Comparison of ENCODE assay signal across 10 cellular contexts in the genomic region with DNA sequence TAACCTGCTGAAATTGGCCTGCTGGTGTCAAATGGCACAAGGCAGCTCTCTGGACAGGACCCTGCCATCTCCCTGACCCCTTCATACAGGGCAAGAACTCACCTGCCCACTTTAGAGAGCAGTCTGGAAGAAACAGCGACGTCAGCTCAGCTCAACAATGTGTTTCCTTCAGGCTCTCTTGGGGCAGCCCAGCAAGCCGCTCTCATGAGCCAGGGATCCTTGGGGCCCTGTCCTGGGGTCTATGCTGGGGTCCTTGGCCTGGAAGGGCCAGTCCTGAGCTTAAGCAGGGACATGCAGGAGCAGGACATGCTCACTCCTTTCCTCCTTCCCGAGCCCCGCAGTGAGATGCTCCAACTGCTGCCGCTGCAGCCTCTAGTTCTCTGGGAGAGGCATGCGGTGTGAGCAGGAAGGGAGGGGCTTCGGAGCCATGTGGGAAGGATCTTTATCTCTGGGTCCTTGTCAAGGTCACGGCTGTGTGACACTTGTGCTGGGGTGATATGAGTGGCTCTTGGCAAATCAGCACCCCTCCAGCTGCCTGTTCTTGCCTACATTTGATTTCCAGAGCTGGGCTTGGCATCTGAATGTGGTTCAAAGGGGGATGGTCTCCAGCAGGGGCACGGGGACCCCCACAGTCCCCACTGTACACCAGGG. TPM values are rescaled to one million over a fixed set of nuclear protein-coding genes. Genes with fewer than 3 reads are reported as not detected.
DNase-seq lines count a peak whose midpoint lies in the region; ATAC-seq and TF ChIP-seq lines count a peak whose summit lies in the region.
"Had no signal": no experiment of that assay in that cellular context is flagged by ENCODE, and none has a peak within 500 bp of the region (broad histone marks: within the 10 kb centered on the region; RNA-seq: fewer than 3 reads in every experiment).

No MANE protein-coding gene starts in this region.

- H3K9me3 ChIP-seq in AG04450 (ENCODE audit: control insufficient read depth, insufficient read depth, low read length) (no peaks in the 10 kb centered on the region; the same call in 1 of the 2 replicates), SJSA1 (replicated peaks) (no peaks in the 10 kb centered on the region), parathyroid adenoma (ENCODE audit: control insufficient read depth, low read length) (no peaks in the 10 kb centered on the region), MM.1S (replicated peaks; ENCODE audit: insufficient read depth, low read length) (no peaks in the 10 kb centered on the region)

- TF ChIP-seq CTCF in AG04450 (IDR thresholded peaks at IDR 0.05; ENCODE audit: low read depth, low read length) (no peak), fibroblast of villous mesenchyme (IDR thresholded peaks at IDR 0.05; ENCODE audit: insufficient read depth, low read depth, low read length) (no peak), parathyroid adenoma (IDR thresholded peaks at IDR 0.05) (no peak), MM.1S (IDR thresholded peaks at IDR 0.05; ENCODE audit: low read length) (no peak)

- H3K4me1 ChIP-seq in SJSA1 (replicated peaks), result peaks cover 68% of the 10 kb centered on the region
- peaks cover 38% of the 10 kb centered on the region for H3K4me1 ChIP-seq in parathyroid adenoma
- H3K4me1 ChIP-seq in MM.1S (ENCODE audit: low read length), result no peaks in the 10 kb centered on the region

- H3K9ac ChIP-seq in parathyroid adenoma (no peak overlapping the region), MM.1S (ENCODE audit: low read length) (no peak overlapping the region)

- H3K36me3 ChIP-seq in SJSA1 (no peaks in the 10 kb centered on the region), parathyroid adenoma (ENCODE audit: control insufficient read depth, insufficient read depth, low read length) (no peaks in the 10 kb centered on the region), MM.1S (replicated peaks; ENCODE audit: insufficient read depth, low read length) (no peaks in the 10 kb centered on the region)

- H3F3A ChIP-seq in MM.1S (ENCODE audit: insufficient read depth, low read length), result no peaks in the 10 kb centered on the region

- H4K20me1 ChIP-seq in MM.1S (ENCODE audit: insufficient read depth, low read length), result no peaks in the 10 kb centered on the region

- H3K27ac ChIP-seq in AG04450 (ENCODE audit: low read depth, low read length) (no peak overlapping the region), SJSA1 (peak overlapping the region; percentile 22), parathyroid adenoma (peak overlapping the region; percentile 97), MM.1S (ENCODE audit: low read length) (no peak overlapping the region)

- DNase-seq in AG04450 (ENCODE audit: low read depth, low spot score), result no peak
- DNase-seq in SJSA1 (ENCODE audit: low read depth in 1 of 2, low spot score in 2 of 2), result peak in 1 of 2 experiments; percentile 62
- DNase-seq in fibroblast of villous mesenchyme (ENCODE audit: low read depth), result no peak
- DNase-seq in MM.1S, result no peak
- DNase-seq in cerebellum (ENCODE audit: low spot score), result no peak
- DNase-seq: NCI-H1694, T-helper 1 cell had no signal

- ATAC-seq in GM18858 (IDR thresholded peaks at IDR 0.05; ENCODE audit: unreplicated experiment) (no peak), HG02885 (IDR thresholded peaks at IDR 0.05; ENCODE audit: poor library complexity, unreplicated experiment) (no peak)

- H3K9me2 ChIP-seq in MM.1S (replicated peaks; ENCODE audit: insufficient read depth, low read length), result no peaks in the 10 kb centered on the region

- peak overlapping the region; percentile 3; the same call in 1 of the 2 replicates for H3K4me3 ChIP-seq in AG04450 (ENCODE audit: low read depth, low read length)
- H3K4me3 ChIP-seq in SJSA1, result no peak overlapping the region
- peak overlapping the region; percentile 35 for H3K4me3 ChIP-seq in fibroblast of villous mesenchyme (ENCODE audit: low read depth, low read length)
- H3K4me3 ChIP-seq in parathyroid adenoma (ENCODE audit: low read depth, low read length), result peak overlapping the region; percentile 70
- no peak overlapping the region for H3K4me3 ChIP-seq in MM.1S (ENCODE audit: low read length)

- H2AFZ ChIP-seq in parathyroid adenoma (peak overlapping the region; percentile 68), MM.1S (ENCODE audit: low read length) (no peak overlapping the region)

- H3K4me2 ChIP-seq in parathyroid adenoma (ENCODE audit: low read length) (peak overlapping the region; percentile 60), MM.1S (ENCODE audit: low read depth, low read length) (no peak overlapping the region)

- CTCF ChIA-PET in AG04450 (lab: Charles Lee), result interaction anchor here (1.1 to 4.8 kb wide), 6 partner anchors 17 to 364 kb away, joined by 3 to 42 read pairs (median 6); no protein-coding TSS in a partner anchor

- POLR2A ChIA-PET in AG04450 (lab: Yijun Ruan, JAX), result interaction anchor here (2.1 kb wide), 1 partner anchor 9 kb away, joined by 15 read pairs; no protein-coding TSS in a partner anchor

- H3K27me3 ChIP-seq in AG04450 (ENCODE audit: control insufficient read depth, insufficient read depth, low read length) (peaks cover under 1% of the 10 kb centered on the region), SJSA1 (replicated peaks) (peaks cover 16% of the 10 kb centered on the region), parathyroid adenoma (ENCODE audit: control insufficient read depth, insufficient read depth, low read length) (no peaks in the 10 kb centered on the region), MM.1S (replicated peaks; ENCODE audit: insufficient read depth, low read length) (peaks cover 97% of the 10 kb centered on the region)

- H3K79me2 ChIP-seq in parathyroid adenoma (no peaks in the 10 kb centered on the region), MM.1S (ENCODE audit: low read length) (no peaks in the 10 kb centered on the region)

RNA-seq across cellular contexts. Expression of gene C1QTNF1, which starts 3.4 kb away (rescaled TPM):
- 15.4 and 23.4 TPM in 2 replicates for polyA plus RNA-seq in AG04450 (2011; rRNA removed)
- 11.5 and 22.3 TPM in 2 replicates for polyA minus RNA-seq in AG04450 (2011; rRNA and poly(A)+ RNA removed)
- 3.6 and 5.1 TPM in 2 replicates for total RNA-seq in SJSA1 (2014; rRNA removed; shearing (Covaris generic))
- total RNA-seq in fibroblast of villous mesenchyme, result 28.3 and 63.5 TPM in 2 replicates
- 0.73 TPM for total RNA-seq in cerebellum

RNA-seq across cellular contexts. Expression of gene CANT1, which starts 17.8 kb away (rescaled TPM):
- polyA plus RNA-seq in AG04450 (2011; rRNA removed), result 61.6 and 65.5 TPM in 2 replicates
- polyA minus RNA-seq in AG04450 (2011; rRNA and poly(A)+ RNA removed), result 50.0 and 51.1 TPM in 2 replicates
- total RNA-seq in SJSA1 (2014; rRNA removed; shearing (Covaris generic)), result 68.9 and 106 TPM in 2 replicates
- 49.6 and 63.9 TPM in 2 replicates for total RNA-seq in fibroblast of villous mesenchyme
- total RNA-seq in cerebellum, result 17.7 TPM

RNA-seq across cellular contexts. Expression of gene ENGASE, which starts 47.2 kb away (rescaled TPM):
- polyA plus RNA-seq in AG04450 (2011; rRNA removed), result 5.9 and 6.0 TPM in 2 replicates
- 10.1 and 12.7 TPM in 2 replicates for polyA minus RNA-seq in AG04450 (2011; rRNA and poly(A)+ RNA removed)
- 7.8 and 13.9 TPM in 2 replicates for total RNA-seq in SJSA1 (2014; rRNA removed; shearing (Covaris generic))
- total RNA-seq in fibroblast of villous mesenchyme (9.0 and 11.2 TPM in 2 replicates), cerebellum (12.5 TPM)

RNA-seq across cellular contexts. Expression of gene LGALS3BP, which starts 47.7 kb away (rescaled TPM):
- 126 and 171 TPM in 2 replicates for polyA plus RNA-seq in AG04450 (2011; rRNA removed)
- 53.5 and 76.3 TPM in 2 replicates for polyA minus RNA-seq in AG04450 (2011; rRNA and poly(A)+ RNA removed)
- 485 TPM in 2 replicates for total RNA-seq in SJSA1 (2014; rRNA removed; shearing (Covaris generic))
- total RNA-seq in fibroblast of villous mesenchyme, result 297 and 325 TPM in 2 replicates
- 44.1 TPM for total RNA-seq in cerebellum

Comparison
In these comparisons a context has a peak if more than half of its experiments do, and no peak if none do; other contexts are left out.
1. H3K27ac ChIP-seq: peak in SJSA1 (single experiment) and parathyroid adenoma (single experiment); none in AG04450 (single experiment) and MM.1S (single experiment).
2. H3K4me3 ChIP-seq: peak in AG04450 (single experiment), fibroblast of villous mesenchyme (single experiment) and parathyroid adenoma (single experiment); none in SJSA1 (single experiment) and MM.1S (single experiment).